Comparison of ENCODE assay signal across 1 cellular context in the genomic region with DNA sequence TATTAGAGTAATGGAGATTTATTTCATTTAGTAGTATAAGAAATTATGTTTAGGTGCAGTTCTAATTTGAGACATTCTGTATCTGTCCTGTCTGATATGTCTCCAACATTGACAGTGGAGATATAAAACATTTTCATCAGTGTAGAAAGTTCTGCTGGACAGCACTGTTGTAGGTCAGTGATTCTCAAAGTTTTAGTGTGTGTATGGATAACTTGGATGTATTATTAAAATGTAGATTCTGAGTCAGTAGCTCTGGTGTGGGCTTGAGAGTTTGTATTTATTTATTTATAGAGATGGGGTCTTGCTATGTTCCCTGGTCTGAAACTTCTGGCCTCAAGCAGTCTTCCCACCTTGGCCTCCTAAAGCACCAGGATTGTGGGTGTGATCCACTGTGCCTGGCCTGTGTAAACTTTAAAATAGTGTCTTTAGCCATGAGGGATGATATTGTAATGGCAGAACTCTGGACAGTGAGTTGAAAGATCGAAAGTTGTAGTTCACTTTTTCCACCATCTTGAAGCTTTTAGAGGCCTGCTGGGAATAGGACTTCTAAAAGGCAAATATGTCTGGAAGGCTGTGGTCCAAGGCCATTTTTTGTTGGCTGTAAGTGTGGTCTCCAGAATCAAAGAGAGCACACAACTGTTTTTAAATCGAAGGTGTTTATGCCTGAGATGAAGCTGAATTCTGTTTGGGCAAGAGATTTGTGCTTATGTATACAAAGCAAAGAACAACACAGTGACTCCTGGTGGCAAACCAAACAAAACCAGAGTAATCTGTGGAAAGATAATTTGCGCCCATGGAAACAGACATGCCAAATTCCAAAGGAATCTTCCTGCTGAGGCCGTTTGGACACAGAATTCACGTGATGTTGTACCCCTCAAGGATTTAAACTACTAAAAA.
TF ChIP-seq lines count a peak whose summit lies in the region.

No MANE protein-coding gene starts in this region.

TF ChIP-seq in GM23338, 12 proteins besides CTCF, POLR2A, EP300 and RAD21 (continued from another document):
- TF ChIP-seq ZNF462 (CRISPR knock-in tag; IDR thresholded peaks at IDR 0.05) (no peak), EZH2 (IDR thresholded peaks at IDR 0.05; ENCODE audit: low read depth, unreplicated experiment) (no peak), JUNB (IDR thresholded peaks at IDR 0.05; ENCODE audit: unreplicated experiment) (no peak)
